ENCODE assay signal across 10 cellular contexts in the genomic region with DNA sequence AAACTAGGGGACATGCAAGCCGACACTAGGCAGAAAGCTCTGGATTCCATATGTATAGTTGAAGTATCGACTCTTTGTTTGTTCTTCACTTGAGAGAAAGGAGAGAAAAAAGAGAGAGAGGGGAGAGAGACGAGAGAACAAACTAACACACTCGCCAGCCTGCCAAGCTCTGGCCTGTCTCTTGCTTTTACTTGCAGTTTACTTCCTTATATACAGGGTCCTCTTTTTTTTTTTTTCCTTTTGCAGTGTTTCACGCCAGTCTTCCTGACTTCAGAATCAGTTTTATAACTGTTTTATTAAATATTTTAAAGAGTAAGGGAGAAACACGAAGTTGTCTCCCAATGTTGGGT. TPM values are rescaled to one million over a fixed set of nuclear protein-coding genes. Genes with fewer than 3 reads are reported as not detected.
DNase-seq lines count a peak whose midpoint lies in the region; ATAC-seq, FAIRE-seq and TF ChIP-seq lines count a peak whose summit lies in the region.
"Had no signal": no experiment of that assay in that cellular context is flagged by ENCODE, and none has a peak within 500 bp of the region (broad histone marks: within the 10 kb centered on the region; RNA-seq: fewer than 3 reads in every experiment).

No MANE protein-coding gene starts in this region.

- TF ChIP-seq CTCF in colonic mucosa (IDR thresholded peaks at IDR 0.05) = no peak
- TF ChIP-seq CTCF in vagina (IDR thresholded peaks at IDR 0.05) = no peak

- H3K27ac ChIP-seq in colonic mucosa = peak overlapping the region; percentile 94
- peak overlapping the region; percentile 99 for H3K27ac ChIP-seq in mesodermal cell (ENCODE audit: low read depth, low read length, severe bottlenecking)
- peak overlapping the region; percentile 90 for H3K27ac ChIP-seq in vagina

- H3K36me3 ChIP-seq in colonic mucosa (no peaks in the 10 kb centered on the region), mesodermal cell (ENCODE audit: control insufficient read depth, insufficient read depth, low read length) (peaks cover 10% of the 10 kb centered on the region), vagina (no peaks in the 10 kb centered on the region)

- WGBS in mesodermal cell (ENCODE audit: insufficient coverage in 2 of 2), 2 experiments = 37 to 48% methylated on average over 2 to 3 of the region's 6 CpGs

- no peak for TF ChIP-seq POLR2A in vagina (IDR thresholded peaks at IDR 0.05)

- peaks cover 9% of the 10 kb centered on the region for H3K4me1 ChIP-seq in colonic mucosa
- H3K4me1 ChIP-seq in mesodermal cell (ENCODE audit: control insufficient read depth, insufficient read depth, low read length, poor library complexity, severe bottlenecking) = peaks cover 88% of the 10 kb centered on the region
- H3K4me1 ChIP-seq in vagina = peaks cover 73% of the 10 kb centered on the region

- DNase-seq in NOMO-1 treated with DMSO at 0.1 percent for 48 hours (lab: John Stamatoyannopoulos, UW; ENCODE audit: unreplicated experiment) (peak; percentile 51), NOMO-1 treated with dmso at 0.1 percent for 144 hours (lab: John Stamatoyannopoulos, UW; ENCODE audit: unreplicated experiment) (no peak), colonic mucosa (peak; percentile 46), vagina (ENCODE audit: extremely low spot score in 2 of 2) (no peak), frontal cortex (ENCODE audit: low spot score in 2 of 2) (no peak), islet precursor cell (no peak)
- DNase-seq: CD4-positive, alpha-beta memory T cell; NCI-H1436 had no signal

- ATAC-seq in GM18511 (IDR thresholded peaks at IDR 0.05; ENCODE audit: unreplicated experiment) = no peak

- intact Hi-C loops in colonic mucosa (cut with DNase I) (no loop called here), vagina (cut with DNase I) (no loop called here)

- H3K9me3 ChIP-seq in colonic mucosa = no peaks in the 10 kb centered on the region
- no peaks in the 10 kb centered on the region for H3K9me3 ChIP-seq in mesodermal cell (ENCODE audit: control insufficient read depth, low read length)
- H3K9me3 ChIP-seq in vagina = no peaks in the 10 kb centered on the region

- no peak for FAIRE-seq in frontal cortex (lab: Jason Lieb, UNC)

- H3K27me3 ChIP-seq in colonic mucosa (no peaks in the 10 kb centered on the region), vagina (no peaks in the 10 kb centered on the region)

- H3K9ac ChIP-seq in colonic mucosa (ENCODE audit: low read depth in 2 of 2, low read length in 2 of 2) = peak overlapping the region; percentile 51 to 86

- H3K4me3 ChIP-seq in colonic mucosa (peak overlapping the region; percentile 4), mesodermal cell (ENCODE audit: extremely low read depth, insufficient read depth, low read length, poor library complexity, severe bottlenecking) (no peak overlapping the region), vagina (peak overlapping the region; percentile 17 to 32)

RNA-seq across cellular contexts. Expression of a gene that starts 19.9 kb away (rescaled TPM):
- 10 to 100 TPM; 32.7 to 56.7 TPM for total RNA-seq in colonic mucosa
- polyA plus RNA-seq in mesodermal cell (2013, experiment 1 of 2) = 136 TPM
- 133 TPM for polyA plus RNA-seq in mesodermal cell (2013, experiment 2 of 2)
- total RNA-seq in vagina = 50.3 TPM
- 12.2 TPM for total RNA-seq in frontal cortex

Comparison
In these comparisons a context has a peak if more than half of its experiments do, and no peak if none do; other contexts are left out.
1. DNase-seq: peak in NOMO-1 treated with DMSO at 0.1 percent for 48 hours (single experiment) and colonic mucosa (single experiment); none in NOMO-1 treated with dmso at 0.1 percent for 144 hours (single experiment), vagina (0 of 2), frontal cortex (0 of 2) and islet precursor cell (single experiment).
2. Peak in every context shown above with its lines, with median percentiles within 50 percentile points of each other: H3K27ac ChIP-seq.